ENCODE assay signal across 28 cellular contexts in genomic region chr16:58797137-58797801, GRCh38.
"Had no signal": no experiment of that assay in that cellular context is flagged by ENCODE, and none has a peak within 500 bp of the region (broad histone marks: within the 10 kb centered on the region; RNA-seq: fewer than 3 reads in every experiment).

No MANE protein-coding gene starts in this region.

- H3K27ac Mint-ChIP-seq: dendritic cell treated with granulocyte-macrophage colony-stimulating factor and Interleukin-4, amounts not matched to agents 40 ng/mL and 50 ng/mL, for 4 days; effector memory CD8-positive, alpha-beta T cell; endodermal cell; mesothelial cell of epicardium; naive B cell had no signal

- H3K27ac ChIP-seq: colonic mucosa, epithelial cell of prostate, esophagus squamous epithelium, gastrocnemius medialis, heart right ventricle, left lung, lower lobe of right lung had no signal

- H3K4me1 Mint-ChIP-seq: endodermal cell, mesothelial cell of epicardium, naive B cell had no signal

- H3K4me3 ChIP-seq: colonic mucosa, esophagus squamous epithelium, gastrocnemius medialis, heart right ventricle, left lung, lower lobe of right lung, mucosa of descending colon had no signal

- H3K9me3 ChIP-seq: colonic mucosa, gastrocnemius medialis had no signal

- H3K36me3 Mint-ChIP-seq: mesothelial cell of epicardium had no signal

- H3K4me1 ChIP-seq: colonic mucosa, esophagus squamous epithelium, gastrocnemius medialis, left lung, lower lobe of right lung had no signal

- H3K4me3 Mint-ChIP-seq: dendritic cell treated with granulocyte-macrophage colony-stimulating factor and Interleukin-4, amounts not matched to agents 40 ng/mL and 50 ng/mL, for 4 days; effector memory CD8-positive, alpha-beta T cell; endodermal cell; mesothelial cell of epicardium; naive B cell had no signal

- H3K9me3 Mint-ChIP-seq: effector memory CD8-positive, alpha-beta T cell had no signal

- H3K36me3 ChIP-seq: colonic mucosa, esophagus squamous epithelium, gastrocnemius medialis, heart right ventricle, left lung, lower lobe of right lung had no signal

- ATAC-seq: effector memory CD8-positive, alpha-beta T cell; esophagus mucosa; gastrocnemius medialis; heart right ventricle; left cardiac atrium; left lung; left ventricle myocardium superior; lower lobe of right lung; mucosa of descending colon had no signal

- DNase-seq: colonic mucosa; cortex of kidney; effector CD8-positive, alpha-beta T cell; effector memory CD8-positive, alpha-beta T cell; endodermal cell; erythroblast; esophagus squamous epithelium; foreskin fibroblast; foreskin melanocyte; gastrocnemius medialis; glutamatergic neuron; head of caudate nucleus; heart right ventricle; hippocampal formation; left cardiac atrium; left lung; left ventricle myocardium superior; lower lobe of right lung; mesenchymal stem cell; mucosa of descending colon; naive B cell had no signal

- FAIRE-seq: endometrium, islet of Langerhans, keratinocyte had no signal

- H3K27me3 ChIP-seq: colonic mucosa, esophagus squamous epithelium, gastrocnemius medialis, heart right ventricle, left lung had no signal
